Comparison of ENCODE assay signal across 30 cellular contexts in genomic region chr7:151139791-151140190, GRCh38. TPM values are rescaled to one million over a fixed set of nuclear protein-coding genes. Genes with fewer than 3 reads are reported as not detected.
"Had no signal": no experiment of that assay in that cellular context is flagged by ENCODE, and none has a peak within 500 bp of the region (broad histone marks: within the 10 kb centered on the region; RNA-seq: fewer than 3 reads in every experiment).

No MANE protein-coding gene starts in this region.

- H3K4me1 ChIP-seq: gastrocnemius medialis, vagina had no signal

- H3K27me3 Mint-ChIP-seq: activated CD4-positive, alpha-beta memory T cell treated with anti-CD3 and anti-CD28 coated beads for 36 hours; progenitor cell of endocrine pancreas had no signal

- DNase-seq: activated CD4-positive, alpha-beta memory T cell treated with anti-CD3 and anti-CD28 coated beads for 36 hours; activated CD4-positive, alpha-beta T cell treated with anti-CD3 and anti-CD28 coated beads for 48 hours; activated gamma-delta T cell treated with Interleukin-2 at 50 U/mL for 16 hours; cerebellar nuclear complex; effector memory CD4-positive, alpha-beta T cell; erythroblast; left cardiac atrium; left ventricle myocardium superior; mammary epithelial cell; stimulated activated CD4-positive, alpha-beta T cell treated with anti-CD3 and anti-CD28 coated beads, Interleukin-15, amount 100 ng/mL, for 24 hours; stimulated activated naive CD4-positive, alpha-beta T cell; T-helper 1 cell; trophoblast cell had no signal

- ATAC-seq: activated naive CD4-positive, alpha-beta T cell treated with anti-CD3 and anti-CD28 coated beads, Interleukin-2, amount 50 U/mL, for 72 hours; gastrocnemius medialis had no signal

- H3K9me3 ChIP-seq: gastrocnemius medialis, neutrophil, vagina had no signal

- H3K27ac ChIP-seq: coronary artery, gastrocnemius medialis, hepatocyte, neutrophil, vagina had no signal

- H3K4me3 ChIP-seq: coronary artery, dorsolateral prefrontal cortex, gastrocnemius medialis, hepatocyte, smooth muscle cell, vagina had no signal

- H3K27me3 ChIP-seq: dorsolateral prefrontal cortex, gastrocnemius medialis, hepatocyte, neutrophil, vagina had no signal

- H3K4me3 Mint-ChIP-seq: activated CD4-positive, alpha-beta memory T cell treated with anti-CD3 and anti-CD28 coated beads for 36 hours; activated T-helper 1 cell treated with anti-CD3 and anti-CD28 coated beads, Interleukin-12 subunit alpha, Interleukin-12 subunit beta, Interleukin-2, Interleukin-4 antibody, amounts not matched to agents 30 ng/mL and 10 ng/mL and 1 ng/mL, durations not matched to agents 14 hours and 24 hours and 36 hours; nephron; T-helper 2 cell treated with Interferon-gamma antibody and Interleukin-4, amounts not matched to agents 5 μg/mL and 100 μg/mL, for 36 hours had no signal

- H3K36me3 Mint-ChIP-seq: activated naive CD4-positive, alpha-beta T cell treated with anti-CD3 and anti-CD28 coated beads, Interleukin-2, amount 50 U/mL, for 72 hours had no signal

- H3K9me3 Mint-ChIP-seq: activated CD4-positive, alpha-beta memory T cell treated with anti-CD3 and anti-CD28 coated beads for 36 hours; activated naive CD4-positive, alpha-beta T cell treated with anti-CD3 and anti-CD28 coated beads, Interleukin-2, amount 50 U/mL, for 72 hours; activated T-helper 1 cell treated with anti-CD3 and anti-CD28 coated beads, Interleukin-12 subunit alpha, Interleukin-12 subunit beta, Interleukin-2, Interleukin-4 antibody, amounts not matched to agents 30 ng/mL and 10 ng/mL and 1 ng/mL, durations not matched to agents 14 hours and 24 hours and 36 hours; nephron; T-helper 2 cell treated with Interferon-gamma antibody and Interleukin-4, amounts not matched to agents 5 μg/mL and 100 μg/mL, for 36 hours had no signal

- H3K27ac Mint-ChIP-seq: activated CD4-positive, alpha-beta memory T cell treated with anti-CD3 and anti-CD28 coated beads for 36 hours; activated naive CD4-positive, alpha-beta T cell treated with anti-CD3 and anti-CD28 coated beads, Interleukin-2, amount 50 U/mL, for 72 hours; activated T-helper 1 cell treated with anti-CD3 and anti-CD28 coated beads, Interleukin-12 subunit alpha, Interleukin-12 subunit beta, Interleukin-2, Interleukin-4 antibody, amounts not matched to agents 30 ng/mL and 10 ng/mL and 1 ng/mL, durations not matched to agents 14 hours and 24 hours and 36 hours; nephron; progenitor cell of endocrine pancreas; T-helper 2 cell treated with Interferon-gamma antibody and Interleukin-4, amounts not matched to agents 5 μg/mL and 100 μg/mL, for 36 hours had no signal

RNA-seq across cellular contexts. Expression of gene GBX1, which starts 27.7 kb away (rescaled TPM):
- total RNA-seq: activated CD4-positive, alpha-beta memory T cell treated with anti-CD3 and anti-CD28 coated beads for 36 hours; activated T-helper 1 cell treated with anti-CD3 and anti-CD28 coated beads, Interleukin-12 subunit alpha, Interleukin-12 subunit beta, Interleukin-2, Interleukin-4 antibody, amounts not matched to agents 30 ng/mL and 10 ng/mL and 1 ng/mL, durations not matched to agents 14 hours and 24 hours and 36 hours; hepatocyte; mammary epithelial cell; mucosa of gallbladder; osteocyte; renal cortical epithelial cell; smooth muscle cell; temporal lobe; vagina had no signal
- polyA plus RNA-seq: hepatocyte, keratinocyte, mammary epithelial cell, smooth muscle cell had no signal

RNA-seq across cellular contexts. Expression of gene ASB10, which starts 47.3 kb away (rescaled TPM):
- total RNA-seq: activated CD4-positive, alpha-beta memory T cell treated with anti-CD3 and anti-CD28 coated beads for 36 hours; activated naive CD4-positive, alpha-beta T cell treated with anti-CD3 and anti-CD28 coated beads, Interleukin-2, amount 50 U/mL, for 72 hours; activated T-helper 1 cell treated with anti-CD3 and anti-CD28 coated beads, Interleukin-12 subunit alpha, Interleukin-12 subunit beta, Interleukin-2, Interleukin-4 antibody, amounts not matched to agents 30 ng/mL and 10 ng/mL and 1 ng/mL, durations not matched to agents 14 hours and 24 hours and 36 hours; hepatocyte; mammary epithelial cell; mucosa of gallbladder; osteocyte; progenitor cell of endocrine pancreas; renal cortical epithelial cell; smooth muscle cell; temporal lobe; vagina had no signal
- polyA plus RNA-seq: hepatocyte, keratinocyte, mammary epithelial cell, smooth muscle cell had no signal
